17 cellular contexts compared by ENCODE assay signal in genomic region chr2:240872317-240873097, GRCh38. TPM values are rescaled to one million over a fixed set of nuclear protein-coding genes. Genes with fewer than 3 reads are reported as not detected.
DNase-seq lines count a peak whose midpoint lies in the region; ATAC-seq and TF ChIP-seq lines count a peak whose summit lies in the region.
"Had no signal": no experiment of that assay in that cellular context is flagged by ENCODE, and none has a peak within 500 bp of the region (broad histone marks: within the 10 kb centered on the region; RNA-seq: fewer than 3 reads in every experiment).

No MANE protein-coding gene starts in this region.

- ATAC-seq in right cardiac atrium (no peak), heart left ventricle (no peak), lower lobe of right lung (no peak), HG03280 (IDR thresholded peaks at IDR 0.05; ENCODE audit: unreplicated experiment) (no peak)
- ATAC-seq: Panc1, Right ventricle myocardium inferior had no signal

- peak in 2 of 3 donors; percentile 34 to 39 for DNase-seq in right cardiac atrium
- DNase-seq in heart left ventricle, result no peak
- peak; percentile 68 for DNase-seq in chondrocyte (ENCODE audit: low spot score)
- DNase-seq in lower lobe of right lung, result peak; percentile 48
- no peak for DNase-seq in AG08396 (ENCODE audit: low spot score)
- DNase-seq in AG08395 (ENCODE audit: low spot score), result no peak
- DNase-seq: COR-L47, NCI-H1048, NCI-H1436 treated with DMSO at 0.1 percent for 48 hours, NCI-H2081 treated with DMSO at 0.1 percent for 48 hours, NCI-H510A had no signal

- H3K27me3 ChIP-seq in right cardiac atrium (ENCODE audit: control insufficient read depth, insufficient read depth) (no peaks in the 10 kb centered on the region), heart left ventricle (no peaks in the 10 kb centered on the region), lower lobe of right lung (ENCODE audit: low read depth) (no peaks in the 10 kb centered on the region)

- no peak overlapping the region for H3K27ac Mint-ChIP-seq in chondrocyte (ENCODE audit: unreplicated experiment)

- H3K4me3 ChIP-seq in right cardiac atrium (ENCODE audit: low read length) (no peak overlapping the region), heart left ventricle (no peak overlapping the region), lower lobe of right lung (no peak overlapping the region)
- H3K4me3 ChIP-seq: SK-N-MC had no signal

- intact Hi-C loops in right cardiac atrium (cut with DNase I), result no loop called here
- intact Hi-C loops in heart left ventricle (cut with DNase I), result no loop called here
- intact Hi-C loops in lower lobe of right lung (cut with DNase I), result no loop called here

- TF ChIP-seq CTCF in heart left ventricle (IDR thresholded peaks at IDR 0.05) (no peak), chondrocyte (IDR thresholded peaks at IDR 0.05) (no peak), lower lobe of right lung (IDR thresholded peaks at IDR 0.05) (no peak)

- H3K36me3 ChIP-seq in heart left ventricle (no peaks in the 10 kb centered on the region), lower lobe of right lung (no peaks in the 10 kb centered on the region)

- no peaks in the 10 kb centered on the region for H3K9me3 ChIP-seq in right cardiac atrium (ENCODE audit: control insufficient read depth, low read length)
- H3K9me3 ChIP-seq in heart left ventricle, result no peaks in the 10 kb centered on the region
- H3K9me3 ChIP-seq in lower lobe of right lung, result no peaks in the 10 kb centered on the region

- H3K4me1 ChIP-seq in right cardiac atrium (ENCODE audit: control insufficient read depth, insufficient read depth, low read length) (no peaks in the 10 kb centered on the region), heart left ventricle (no peaks in the 10 kb centered on the region), lower lobe of right lung (no peaks in the 10 kb centered on the region)

- TF ChIP-seq POLR2A in heart left ventricle (IDR thresholded peaks at IDR 0.05), result no peak

- 84% methylated on average over 17 of the region's 17 CpGs for WGBS in right cardiac atrium
- 84 to 92% (median 86%) methylated on average over 12 to 17 of the region's 17 CpGs for whole genome bisulfite sequencing in heart left ventricle, 4 donors

- H3K27me3 Mint-ChIP-seq in chondrocyte (ENCODE audit: low read depth), result peaks cover 19% of the 10 kb centered on the region

- no peak overlapping the region for H3K4me3 Mint-ChIP-seq in chondrocyte (ENCODE audit: unreplicated experiment)

- no peaks in the 10 kb centered on the region for H3K4me1 Mint-ChIP-seq in chondrocyte (ENCODE audit: low read depth)

- no peak overlapping the region for H3K27ac ChIP-seq in right cardiac atrium (ENCODE audit: low read length)
- H3K27ac ChIP-seq in heart left ventricle, result no peak overlapping the region
- no peak overlapping the region for H3K27ac ChIP-seq in lower lobe of right lung
- H3K27ac ChIP-seq: KMS-11, SK-N-MC had no signal

- H3K36me3 Mint-ChIP-seq in chondrocyte (ENCODE audit: low read depth), result no peaks in the 10 kb centered on the region

- no peaks in the 10 kb centered on the region for H3K9me3 Mint-ChIP-seq in chondrocyte (ENCODE audit: low read depth)

RNA-seq across cellular contexts. Expression of gene AGXT, which starts 3.9 kb away (rescaled TPM):
- total RNA-seq in right cardiac atrium, result not detected
- 0.14 TPM for polyA plus RNA-seq in right cardiac atrium
- total RNA-seq in heart left ventricle, result not detected
- polyA plus RNA-seq in heart left ventricle, result under 1 TPM in 1 of 2 donors, not detected in 1; 0.06 TPM
- not detected in 3 replicates for total RNA-seq in chondrocyte
- not detected for total RNA-seq in lower lobe of right lung
- total RNA-seq: M059J, Right ventricle myocardium inferior had no signal

RNA-seq across cellular contexts. Expression of gene MAB21L4, which starts 23.4 kb away (rescaled TPM):
- not detected for total RNA-seq in right cardiac atrium
- polyA plus RNA-seq in right cardiac atrium, result not detected
- under 1 TPM in 1 of 9 donors, not detected in 8; 0.75 TPM for total RNA-seq in heart left ventricle
- polyA plus RNA-seq in heart left ventricle, result under 1 TPM in 1 of 2 donors, not detected in 1; 0.10 TPM
- total RNA-seq in chondrocyte, result not detected in 3 replicates
- total RNA-seq in lower lobe of right lung, result 17.0 TPM
- total RNA-seq: M059J, Right ventricle myocardium inferior had no signal

RNA-seq across cellular contexts. Expression of gene CROCC2, which starts 33.6 kb away (rescaled TPM):
- under 1 TPM in 1 of 4 donors, not detected in 3; 0.03 TPM for total RNA-seq in right cardiac atrium
- not detected for polyA plus RNA-seq in right cardiac atrium
- total RNA-seq in heart left ventricle, result not detected
- polyA plus RNA-seq in heart left ventricle, result not detected
- not detected in 3 replicates for total RNA-seq in chondrocyte
- 3.4 TPM for total RNA-seq in lower lobe of right lung
- total RNA-seq: M059J, Right ventricle myocardium inferior had no signal

RNA-seq across cellular contexts. Expression of gene KIF1A, which starts 52.5 kb away (rescaled TPM):
- 10 to 100 TPM; 45.3 to 83.0 (median 66.9) TPM for total RNA-seq in right cardiac atrium
- 45.7 TPM for polyA plus RNA-seq in right cardiac atrium
- total RNA-seq in heart left ventricle, result 10 to 100 TPM in 1 of 9 donors, 1 to 10 TPM in 8; 1.1 to 25.8 (median 2.8) TPM
- polyA plus RNA-seq in heart left ventricle, result under 1 TPM; 0.76 to 0.97 TPM
- total RNA-seq in chondrocyte, result 15.2 to 63.5 TPM (median 60.0 TPM) in 3 replicates
- total RNA-seq in lower lobe of right lung, result 0.24 TPM
- total RNA-seq: M059J had no signal

Comparison
In these comparisons a context has a peak if more than half of its experiments do, and no peak if none do; other contexts are left out.
1. DNase-seq: peak in right cardiac atrium (2 of 3), chondrocyte (single experiment) and lower lobe of right lung (single experiment); none in heart left ventricle (0 of 5), AG08396 (single experiment) and AG08395 (single experiment).
2. RNA of gene MAB21L4, which starts 23.4 kb away (total RNA-seq): 17.0 TPM in lower lobe of right lung (single experiment); not detected in right cardiac atrium, 0.75 TPM in heart left ventricle and not detected in chondrocyte; every median in the first group is over 10 times any median in the second.